Comparison of ENCODE assay signal across 13 cellular contexts in the genomic region with DNA sequence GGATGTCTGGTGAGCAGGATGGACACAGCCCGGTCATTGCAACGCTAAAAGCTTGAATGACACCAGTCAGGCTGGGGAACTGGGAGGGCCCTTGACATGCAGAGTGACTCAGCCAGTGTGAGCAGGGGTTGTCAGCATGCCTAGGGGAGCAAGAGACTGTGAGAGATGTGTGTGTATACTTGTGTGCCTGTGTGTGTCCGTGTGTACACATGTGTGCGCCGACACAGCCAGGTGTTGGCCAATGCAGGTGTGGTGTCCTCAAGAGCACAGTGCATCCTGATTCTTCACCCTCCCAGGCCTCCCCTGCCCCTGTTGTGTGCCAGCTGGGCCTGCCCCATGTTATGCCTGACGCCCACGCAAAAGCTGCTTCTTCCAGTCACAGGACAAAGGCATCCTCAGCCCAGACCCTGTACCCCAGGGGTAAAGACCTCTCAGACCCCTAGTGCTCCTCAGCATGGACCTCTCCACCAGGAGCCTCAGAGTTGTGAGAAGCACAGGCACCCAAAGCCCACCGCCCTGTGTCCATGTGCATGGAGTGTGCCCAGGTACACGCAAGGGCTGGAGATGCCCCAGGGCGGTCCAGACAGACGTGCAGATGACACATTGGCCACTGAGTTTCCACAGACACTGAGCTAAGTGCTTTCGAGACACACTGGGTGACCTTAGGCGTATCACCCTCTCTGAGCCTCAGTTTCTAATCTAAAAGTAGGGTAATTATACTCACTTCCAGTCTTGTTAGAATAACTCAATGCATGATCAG. TPM values are rescaled to one million over a fixed set of nuclear protein-coding genes. Genes with fewer than 3 reads are reported as not detected.
DNase-seq lines count a peak whose midpoint lies in the region; ATAC-seq lines count a peak whose summit lies in the region.
"Had no signal": no experiment of that assay in that cellular context is flagged by ENCODE, and none has a peak within 500 bp of the region (broad histone marks: within the 10 kb centered on the region; RNA-seq: fewer than 3 reads in every experiment).

No MANE protein-coding gene starts in this region.

- H2BK15ac ChIP-seq in mesenchymal stem cell (ENCODE audit: low read depth, poor library complexity, severe bottlenecking) = no peak overlapping the region

- no peaks in the 10 kb centered on the region for H3K27me3 Mint-ChIP-seq in CD4-positive, CD25-positive, alpha-beta regulatory T cell
- H3K27me3 Mint-ChIP-seq in activated naive CD8-positive, alpha-beta T cell treated with anti-CD3 and anti-CD28 coated beads, Interleukin-2, amount 50 U/mL, for 24 hours = peaks cover 6% of the 10 kb centered on the region

- H3K9ac ChIP-seq in mesenchymal stem cell (ENCODE audit: low read length) = no peak overlapping the region

- H3K36me3 Mint-ChIP-seq in CD4-positive, CD25-positive, alpha-beta regulatory T cell = no peaks in the 10 kb centered on the region
- no peaks in the 10 kb centered on the region for H3K36me3 Mint-ChIP-seq in activated naive CD8-positive, alpha-beta T cell treated with anti-CD3 and anti-CD28 coated beads, Interleukin-2, amount 50 U/mL, for 24 hours (ENCODE audit: low read depth)
- H3K36me3 Mint-ChIP-seq: stimulated activated effector memory CD8-positive, alpha-beta T cell treated with anti-CD3 and anti-CD28 coated beads, Interleukin-12 subunit alpha, Interleukin-12 subunit beta, amount 100 ng/mL, for 72 hours had no signal

- peak overlapping the region in 1 of 2 experiments; percentile 42 for H3K18ac ChIP-seq in mesenchymal stem cell (ENCODE audit: low read depth in 1 of 2, low read length in 2 of 2)

- no peaks in the 10 kb centered on the region for H3K27me3 ChIP-seq in CD4-positive, CD25-positive, alpha-beta regulatory T cell (ENCODE audit: control insufficient read depth, insufficient read depth, low read length)
- no peaks in the 10 kb centered on the region for H3K27me3 ChIP-seq in mesenchymal stem cell (ENCODE audit: control insufficient read depth in 1 of 2, insufficient read depth in 1 of 2, low read length in 2 of 2)
- H3K27me3 ChIP-seq: dorsolateral prefrontal cortex had no signal

- peaks cover 6 to 38% (median 18%) of the 10 kb centered on the region in 4 donors for H3K4me1 Mint-ChIP-seq in CD4-positive, CD25-positive, alpha-beta regulatory T cell
- peaks cover 28% of the 10 kb centered on the region for H3K4me1 Mint-ChIP-seq in activated naive CD8-positive, alpha-beta T cell treated with anti-CD3 and anti-CD28 coated beads, Interleukin-2, amount 50 U/mL, for 24 hours

- no peak overlapping the region for H3K4me3 ChIP-seq in CD4-positive, CD25-positive, alpha-beta regulatory T cell (ENCODE audit: low read depth, low read length)
- H3K4me3 ChIP-seq in mesenchymal stem cell (ENCODE audit: insufficient read depth in 1 of 2, low read depth in 1 of 2, low read length in 2 of 2) = no peak overlapping the region
- H3K4me3 ChIP-seq: dorsolateral prefrontal cortex had no signal

- H3K36me3 ChIP-seq in CD4-positive, CD25-positive, alpha-beta regulatory T cell (ENCODE audit: control insufficient read depth, insufficient read depth, low read length) = no peaks in the 10 kb centered on the region
- H3K36me3 ChIP-seq in mesenchymal stem cell (ENCODE audit: control insufficient read depth in 1 of 2, insufficient read depth in 2 of 2, low read depth in 1 of 2, low read length in 2 of 2) = no peaks in the 10 kb centered on the region

- no peak for DNase-seq in CD4-positive, CD25-positive, alpha-beta regulatory T cell
- peak; percentile 66 for DNase-seq in HT-29 (ENCODE audit: low spot score)
- no peak for DNase-seq in activated naive CD8-positive, alpha-beta T cell treated with anti-CD3 and anti-CD28 coated beads, Interleukin-2, amount 50 U/mL, for 24 hours
- DNase-seq in mesenchymal stem cell = peak; percentile 45
- DNase-seq in epidermal melanocyte (ENCODE audit: insufficient read length, low spot score) = no peak
- DNase-seq in NCI-H2171 (lab: John Stamatoyannopoulos, UW) = no peak
- DNase-seq: dorsolateral prefrontal cortex; NCI-H2107; stimulated activated CD4-positive, alpha-beta T cell treated with anti-CD3 and anti-CD28 coated beads, Interleukin-1b, Interleukin-23, amount 100 ng/mL, for 48 hours; T-helper 2 cell had no signal

- no peak overlapping the region for H3K4me2 ChIP-seq in mesenchymal stem cell (ENCODE audit: low read length, poor library complexity, severe bottlenecking)

- no peak overlapping the region for H3K27ac ChIP-seq in CD4-positive, CD25-positive, alpha-beta regulatory T cell (ENCODE audit: insufficient read depth, low read length, poor library complexity, severe bottlenecking)
- H3K27ac ChIP-seq in mesenchymal stem cell (ENCODE audit: low read length, poor library complexity, severe bottlenecking) = no peak overlapping the region
- H3K27ac ChIP-seq: dorsolateral prefrontal cortex had no signal

- peak overlapping the region in 1 of 2 experiments; percentile 61 for H3K4ac ChIP-seq in mesenchymal stem cell (ENCODE audit: low read depth in 1 of 2, low read length in 2 of 2)

- H2BK5ac ChIP-seq in mesenchymal stem cell (ENCODE audit: low read depth, low read length, poor library complexity, severe bottlenecking) = no peak overlapping the region

- peak overlapping the region in 2 of 3 donors; percentile 10 to 42 for H3K27ac Mint-ChIP-seq in CD4-positive, CD25-positive, alpha-beta regulatory T cell
- no peak overlapping the region for H3K27ac Mint-ChIP-seq in activated naive CD8-positive, alpha-beta T cell treated with anti-CD3 and anti-CD28 coated beads, Interleukin-2, amount 50 U/mL, for 24 hours

- H2AK5ac ChIP-seq in mesenchymal stem cell (ENCODE audit: low read length, severe bottlenecking) = no peak overlapping the region

- H3K4me1 ChIP-seq in CD4-positive, CD25-positive, alpha-beta regulatory T cell (ENCODE audit: control insufficient read depth, insufficient read depth, low read length, poor library complexity, severe bottlenecking) = peaks cover 20% of the 10 kb centered on the region
- H3K4me1 ChIP-seq in mesenchymal stem cell (ENCODE audit: control insufficient read depth, insufficient read depth, low read depth, low read length) = peaks cover 27% of the 10 kb centered on the region

- peak overlapping the region; percentile 10 for H4K8ac ChIP-seq in mesenchymal stem cell (ENCODE audit: low read length)

- H2BK12ac ChIP-seq in mesenchymal stem cell (ENCODE audit: low read length in 2 of 2) = peak overlapping the region; percentile 6 to 45

- H3K9me3 ChIP-seq in CD4-positive, CD25-positive, alpha-beta regulatory T cell (ENCODE audit: control insufficient read depth in 2 of 2, low read length in 2 of 2) = no peaks in the 10 kb centered on the region
- no peaks in the 10 kb centered on the region for H3K9me3 ChIP-seq in mesenchymal stem cell (ENCODE audit: control insufficient read depth, low read length)

- H3K14ac ChIP-seq in mesenchymal stem cell (ENCODE audit: low read length in 2 of 2) = peak overlapping the region in 1 of 2 experiments; percentile 30

- ATAC-seq in CD4-positive, CD25-positive, alpha-beta regulatory T cell (ENCODE audit: low read depth in 2 of 2) = no peak
- peak; percentile 27 for ATAC-seq in activated naive CD8-positive, alpha-beta T cell treated with anti-CD3 and anti-CD28 coated beads, Interleukin-2, amount 50 U/mL, for 24 hours
- no peak for ATAC-seq in HG03159 (IDR thresholded peaks at IDR 0.05; ENCODE audit: unreplicated experiment)
- ATAC-seq in HG02938 (IDR thresholded peaks at IDR 0.05; ENCODE audit: unreplicated experiment) = no peak
- ATAC-seq: stimulated activated effector memory CD8-positive, alpha-beta T cell treated with anti-CD3 and anti-CD28 coated beads, Interleukin-12 subunit alpha, Interleukin-12 subunit beta, amount 100 ng/mL, for 72 hours had no signal

- peak overlapping the region; percentile 79 for H4K91ac ChIP-seq in mesenchymal stem cell (ENCODE audit: low read length)

- peaks cover 0 to 1% (median 0%) of the 10 kb centered on the region in 7 donors for H3K9me3 Mint-ChIP-seq in CD4-positive, CD25-positive, alpha-beta regulatory T cell
- H3K9me3 Mint-ChIP-seq in activated naive CD8-positive, alpha-beta T cell treated with anti-CD3 and anti-CD28 coated beads, Interleukin-2, amount 50 U/mL, for 24 hours = no peaks in the 10 kb centered on the region
- H3K9me3 Mint-ChIP-seq: stimulated activated effector memory CD8-positive, alpha-beta T cell treated with anti-CD3 and anti-CD28 coated beads, Interleukin-12 subunit alpha, Interleukin-12 subunit beta, amount 100 ng/mL, for 72 hours had no signal

- H2AFZ ChIP-seq in mesenchymal stem cell (ENCODE audit: low read depth, low read length) = no peak overlapping the region

- 92% methylated on average over 13 of the region's 13 CpGs for WGBS in mesenchymal stem cell

- no peaks in the 10 kb centered on the region for H3K79me1 ChIP-seq in mesenchymal stem cell (replicated peaks; ENCODE audit: low read length, poor library complexity, severe bottlenecking)

- H3K23ac ChIP-seq in mesenchymal stem cell (ENCODE audit: low read length in 2 of 2) = no peak overlapping the region

- no peak overlapping the region for H2BK120ac ChIP-seq in mesenchymal stem cell (ENCODE audit: low read depth, low read length)

- H3K4me3 Mint-ChIP-seq in CD4-positive, CD25-positive, alpha-beta regulatory T cell = no peak overlapping the region
- no peak overlapping the region for H3K4me3 Mint-ChIP-seq in activated naive CD8-positive, alpha-beta T cell treated with anti-CD3 and anti-CD28 coated beads, Interleukin-2, amount 50 U/mL, for 24 hours
- H3K4me3 Mint-ChIP-seq: stimulated activated effector memory CD8-positive, alpha-beta T cell treated with anti-CD3 and anti-CD28 coated beads, Interleukin-12 subunit alpha, Interleukin-12 subunit beta, amount 100 ng/mL, for 72 hours had no signal

RNA-seq across cellular contexts. Expression of a gene that starts 16.6 kb away (rescaled TPM):
- total RNA-seq in CD4-positive, CD25-positive, alpha-beta regulatory T cell = 1.5 TPM
- polyA plus RNA-seq in CD4-positive, CD25-positive, alpha-beta regulatory T cell = 1 to 10 TPM in 2 of 4 donors, under 1 TPM in 1, not detected in 1; 0.52 to 1.5 (median 1.1) TPM
- 12.0 and 15.5 TPM in 2 replicates for total RNA-seq in HT-29 (2014; rRNA removed; shearing (Covaris generic))
- polyA plus RNA-seq in mesenchymal stem cell (2013, experiment 1 of 2) = 63.0 TPM
- 60.9 TPM for polyA plus RNA-seq in mesenchymal stem cell (2013, experiment 2 of 2)

RNA-seq across cellular contexts. Expression of a gene that starts 17.1 kb away (rescaled TPM):
- total RNA-seq in CD4-positive, CD25-positive, alpha-beta regulatory T cell = 6.0 TPM
- polyA plus RNA-seq in CD4-positive, CD25-positive, alpha-beta regulatory T cell = 10 to 100 TPM; 15.0 to 22.6 (median 19.6) TPM
- 137 TPM in 2 replicates for total RNA-seq in HT-29 (2014; rRNA removed; shearing (Covaris generic))
- 52.7 TPM for polyA plus RNA-seq in mesenchymal stem cell (2013, experiment 1 of 2)
- 53.4 TPM for polyA plus RNA-seq in mesenchymal stem cell (2013, experiment 2 of 2)

RNA-seq across cellular contexts. Expression of a gene that starts 38.1 kb away (rescaled TPM):
- 4.9 TPM for total RNA-seq in CD4-positive, CD25-positive, alpha-beta regulatory T cell
- polyA plus RNA-seq in CD4-positive, CD25-positive, alpha-beta regulatory T cell = under 1 TPM; 0.29 to 0.44 (median 0.38) TPM
- 2.7 and 3.9 TPM in 2 replicates for total RNA-seq in HT-29 (2014; rRNA removed; shearing (Covaris generic))
- polyA plus RNA-seq in mesenchymal stem cell (2013, experiment 1 of 2) = 30.8 TPM
- polyA plus RNA-seq in mesenchymal stem cell (2013, experiment 2 of 2) = 29.9 TPM

RNA-seq across cellular contexts. Expression of a gene that starts 44.6 kb away (rescaled TPM):
- 93.9 TPM for total RNA-seq in CD4-positive, CD25-positive, alpha-beta regulatory T cell
- polyA plus RNA-seq in CD4-positive, CD25-positive, alpha-beta regulatory T cell = 100 to 1,000 TPM in 1 of 4 donors, 10 to 100 TPM in 3; 87.5 to 115 (median 91.8) TPM
- 208 and 221 TPM in 2 replicates for total RNA-seq in HT-29 (2014; rRNA removed; shearing (Covaris generic))
- 78.2 TPM for polyA plus RNA-seq in mesenchymal stem cell (2013, experiment 1 of 2)
- 76.4 TPM for polyA plus RNA-seq in mesenchymal stem cell (2013, experiment 2 of 2)

Comparison
In these comparisons a context has a peak if more than half of its experiments do, and no peak if none do; other contexts are left out.
1. DNase-seq: peak in HT-29 (single experiment) and mesenchymal stem cell (single experiment); none in CD4-positive, CD25-positive, alpha-beta regulatory T cell (0 of 3), activated naive CD8-positive, alpha-beta T cell treated with anti-CD3 and anti-CD28 coated beads, Interleukin-2, amount 50 U/mL, for 24 hours (single experiment), epidermal melanocyte (single experiment) and NCI-H2171 (single experiment).
2. RNA of a gene that starts 17.1 kb away (total RNA-seq): 137 TPM in HT-29; 6.0 TPM in CD4-positive, CD25-positive, alpha-beta regulatory T cell (single experiment); every median in the first group is over 10 times any median in the second.